In genomic region chr10:17669185-17669872, GRCh38 we compare ENCODE assay signal across 1 cellular context.
TF ChIP-seq lines count a peak whose summit lies in the region.

No MANE protein-coding gene starts in this region.

TF ChIP-seq in GM12878, 131 proteins besides CTCF, POLR2A, EP300 and RAD21 (continued from another document):
- 0 out of 2 replicates have a peak, but pooled peaks have one; percentile 46 for TF ChIP-seq FOXM1 (IDR thresholded peaks at IDR 0.05; ENCODE audit: low read depth, low read length)
- TF ChIP-seq KAT2A (conservative IDR thresholded peaks at IDR 0.05; ENCODE audit: control insufficient read depth, low read depth, low read length), result no peak
- TF ChIP-seq, protein P1, sequence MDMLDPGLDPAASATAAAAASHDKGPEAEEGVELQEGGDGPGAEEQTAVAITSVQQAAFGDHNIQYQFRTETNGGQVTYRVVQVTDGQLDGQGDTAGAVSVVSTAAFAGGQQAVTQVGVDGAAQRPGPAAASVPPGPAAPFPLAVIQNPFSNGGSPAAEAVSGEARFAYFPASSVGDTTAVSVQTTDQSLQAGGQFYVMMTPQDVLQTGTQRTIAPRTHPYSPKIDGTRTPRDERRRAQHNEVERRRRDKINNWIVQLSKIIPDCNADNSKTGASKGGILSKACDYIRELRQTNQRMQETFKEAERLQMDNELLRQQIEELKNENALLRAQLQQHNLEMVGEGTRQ (IDR thresholded peaks at IDR 0.05; ENCODE audit: borderline replicate concordance, low read depth, low read length), result no peak
- TF ChIP-seq ETV6 (conservative IDR thresholded peaks at IDR 0.05 in 1 of 2, IDR thresholded peaks at IDR 0.05 in 1 of 2; ENCODE audit: borderline replicate concordance in 1 of 2, low read depth in 1 of 2), result peak in 1 of 2 experiments; percentile 30; a peak in 1 of 4 replicates
- no peak for TF ChIP-seq CBX5 (IDR thresholded peaks at IDR 0.05; ENCODE audit: low read depth)
- peak; percentile 73 for TF ChIP-seq RUNX3 (IDR thresholded peaks at IDR 0.05; ENCODE audit: low read length)
- TF ChIP-seq BMI1 (IDR thresholded peaks at IDR 0.05; ENCODE audit: borderline replicate concordance), result no peak
- no peak for TF ChIP-seq POLR2AphosphoS2 (IDR thresholded peaks at IDR 0.05; ENCODE audit: low read depth, low read length)
- TF ChIP-seq, protein P2, sequence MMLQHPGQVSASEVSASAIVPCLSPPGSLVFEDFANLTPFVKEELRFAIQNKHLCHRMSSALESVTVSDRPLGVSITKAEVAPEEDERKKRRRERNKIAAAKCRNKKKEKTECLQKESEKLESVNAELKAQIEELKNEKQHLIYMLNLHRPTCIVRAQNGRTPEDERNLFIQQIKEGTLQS (IDR thresholded peaks at IDR 0.05; ENCODE audit: borderline replicate concordance, extremely low read depth, low read depth, low read length), result no peak
- no peak for TF ChIP-seq WRNIP1 (IDR thresholded peaks at IDR 0.05; ENCODE audit: borderline replicate concordance, low read depth, low read length)
- peak in 1 of 2 experiments; percentile 57; a peak in 1 of 4 replicates for TF ChIP-seq IKZF2 (IDR thresholded peaks at IDR 0.05)
- 0 out of 2 replicates have a peak, but pooled peaks have one; percentile 4 for TF ChIP-seq TBL1XR1 (IDR thresholded peaks at IDR 0.05; ENCODE audit: low read depth, low read length)
- no peak for TF ChIP-seq JUND (IDR thresholded peaks at IDR 0.05; ENCODE audit: low read depth, low read length)
- no peak for TF ChIP-seq ZBTB11 (CRISPR knock-in tag; IDR thresholded peaks at IDR 0.05)
- no peak for TF ChIP-seq NFXL1 (IDR thresholded peaks at IDR 0.05; ENCODE audit: borderline replicate concordance)
- 0 out of 2 replicates have a peak, but pooled peaks have one; percentile 16 for TF ChIP-seq BCL11A (IDR thresholded peaks at IDR 0.05; ENCODE audit: low read depth, low read length)
- TF ChIP-seq NFIC (IDR thresholded peaks at IDR 0.05; ENCODE audit: low read depth, low read length), result peak; percentile 37; the same call in 1 of the 2 replicates
